In genomic region chr9:21974542-21975409, GRCh38 we compare ENCODE assay signal across 8 cellular contexts. TPM values are rescaled to one million over a fixed set of nuclear protein-coding genes. Genes with fewer than 3 reads are reported as not detected.
DNase-seq lines count a peak whose midpoint lies in the region; ATAC-seq, FAIRE-seq and TF ChIP-seq lines count a peak whose summit lies in the region.

No MANE protein-coding gene starts in this region.

- H3K36me3 ChIP-seq in CD4-positive, CD25-positive, alpha-beta regulatory T cell (ENCODE audit: control insufficient read depth, insufficient read depth, low read length) = no peaks in the 10 kb centered on the region
- no peaks in the 10 kb centered on the region for H3K36me3 ChIP-seq in Peyer's patch
- no peaks in the 10 kb centered on the region for H3K36me3 ChIP-seq in bronchial epithelial cell (ENCODE audit: control insufficient read depth, insufficient read depth, low read length)

- peak in 2 of 3 donors; percentile 27 to 67 for DNase-seq in CD4-positive, CD25-positive, alpha-beta regulatory T cell
- DNase-seq in Peyer's patch (peak in 2 of 3 donors; percentile 46 to 62), bronchial epithelial cell (ENCODE audit: low read depth) (peak; percentile 56), left kidney (ENCODE audit: low read depth, low spot score) (peak; percentile 70), KG1 (lab: John Stamatoyannopoulos, UW) (no peak)

- ATAC-seq in CD4-positive, CD25-positive, alpha-beta regulatory T cell (ENCODE audit: low read depth in 2 of 2) = peak; percentile 56 to 66
- ATAC-seq in GM19397 (IDR thresholded peaks at IDR 0.05; ENCODE audit: unreplicated experiment) (peak; percentile 58), HG03520 (IDR thresholded peaks at IDR 0.05; ENCODE audit: unreplicated experiment) (peak; percentile 55)
- peak; percentile 59 for ATAC-seq in stimulated activated memory B cell treated with anti-CD40 and anti-IgM and Interleukin-4, amounts not matched to agents 10 μg/mL and 1 μg/mL and 100 μg/mL, for 72 hours

- peak overlapping the region in 1 of 3 donors; percentile 26 for H3K27ac Mint-ChIP-seq in CD4-positive, CD25-positive, alpha-beta regulatory T cell
- peak overlapping the region; percentile 54 for H3K27ac Mint-ChIP-seq in stimulated activated memory B cell treated with anti-CD40 and anti-IgM and Interleukin-4, amounts not matched to agents 10 μg/mL and 1 μg/mL and 100 μg/mL, for 72 hours

- TF ChIP-seq CTCF in Peyer's patch (IDR thresholded peaks at IDR 0.05) (no peak), bronchial epithelial cell (IDR thresholded peaks at IDR 0.05; ENCODE audit: insufficient read depth, low read length, severe bottlenecking) (no peak)

- H3K9me3 Mint-ChIP-seq in CD4-positive, CD25-positive, alpha-beta regulatory T cell = peaks cover 1 to 19% (median 8%) of the 10 kb centered on the region in 7 donors
- peaks cover 2% of the 10 kb centered on the region for H3K9me3 Mint-ChIP-seq in stimulated activated memory B cell treated with anti-CD40 and anti-IgM and Interleukin-4, amounts not matched to agents 10 μg/mL and 1 μg/mL and 100 μg/mL, for 72 hours

- peaks cover 22 to 39% (median 24%) of the 10 kb centered on the region in 4 donors for H3K4me1 Mint-ChIP-seq in CD4-positive, CD25-positive, alpha-beta regulatory T cell
- peaks cover 28% of the 10 kb centered on the region for H3K4me1 Mint-ChIP-seq in stimulated activated memory B cell treated with anti-CD40 and anti-IgM and Interleukin-4, amounts not matched to agents 10 μg/mL and 1 μg/mL and 100 μg/mL, for 72 hours

- no peak overlapping the region for H3K27ac ChIP-seq in CD4-positive, CD25-positive, alpha-beta regulatory T cell (ENCODE audit: insufficient read depth, low read length, poor library complexity, severe bottlenecking)
- H3K27ac ChIP-seq in Peyer's patch = no peak overlapping the region

- TF ChIP-seq POLR2A in Peyer's patch (IDR thresholded peaks at IDR 0.05) = no peak

- peaks cover 92% of the 10 kb centered on the region for H3K27me3 Mint-ChIP-seq in CD4-positive, CD25-positive, alpha-beta regulatory T cell
- H3K27me3 Mint-ChIP-seq in stimulated activated memory B cell treated with anti-CD40 and anti-IgM and Interleukin-4, amounts not matched to agents 10 μg/mL and 1 μg/mL and 100 μg/mL, for 72 hours = peaks cover 95% of the 10 kb centered on the region

- peak overlapping the region; percentile 34 for H3K4me3 ChIP-seq in CD4-positive, CD25-positive, alpha-beta regulatory T cell (ENCODE audit: low read depth, low read length)
- peak overlapping the region; percentile 16 to 57 (median 50) for H3K4me3 ChIP-seq in Peyer's patch
- peak overlapping the region; percentile 57 for H3K4me3 ChIP-seq in bronchial epithelial cell (ENCODE audit: low read depth, low read length)

- no peak for FAIRE-seq in bronchial epithelial cell (lab: Jason Lieb, UNC)

- H3K4me1 ChIP-seq in CD4-positive, CD25-positive, alpha-beta regulatory T cell (ENCODE audit: control insufficient read depth, insufficient read depth, low read length, poor library complexity, severe bottlenecking) = peaks cover 22% of the 10 kb centered on the region
- H3K4me1 ChIP-seq in Peyer's patch = peaks cover 0 to 19% (median 9%) of the 10 kb centered on the region in 4 donors

- peaks cover 5 to 9% of the 10 kb centered on the region in 2 experiments for H3K9me3 ChIP-seq in CD4-positive, CD25-positive, alpha-beta regulatory T cell (ENCODE audit: control insufficient read depth in 2 of 2, low read length in 2 of 2)
- peaks cover 0 to 8% (median 0%) of the 10 kb centered on the region in 4 donors for H3K9me3 ChIP-seq in Peyer's patch

- H3K27me3 ChIP-seq in CD4-positive, CD25-positive, alpha-beta regulatory T cell (ENCODE audit: control insufficient read depth, insufficient read depth, low read length) = peaks cover 77% of the 10 kb centered on the region
- H3K27me3 ChIP-seq in Peyer's patch = peaks cover 5 to 67% of the 10 kb centered on the region in 2 donors
- H3K27me3 ChIP-seq in bronchial epithelial cell (ENCODE audit: control insufficient read depth, insufficient read depth, low read length) = peaks cover 24% of the 10 kb centered on the region

- H3K36me3 Mint-ChIP-seq in CD4-positive, CD25-positive, alpha-beta regulatory T cell = peaks cover 7% of the 10 kb centered on the region
- H3K36me3 Mint-ChIP-seq in stimulated activated memory B cell treated with anti-CD40 and anti-IgM and Interleukin-4, amounts not matched to agents 10 μg/mL and 1 μg/mL and 100 μg/mL, for 72 hours = peaks cover 6% of the 10 kb centered on the region

- H3K4me3 Mint-ChIP-seq in CD4-positive, CD25-positive, alpha-beta regulatory T cell = peak overlapping the region; percentile 77 to 95 (median 84)
- peak overlapping the region; percentile 79 for H3K4me3 Mint-ChIP-seq in stimulated activated memory B cell treated with anti-CD40 and anti-IgM and Interleukin-4, amounts not matched to agents 10 μg/mL and 1 μg/mL and 100 μg/mL, for 72 hours

RNA-seq across cellular contexts. Expression of gene CDKN2A, which starts 19.4 kb away (rescaled TPM):
- total RNA-seq in CD4-positive, CD25-positive, alpha-beta regulatory T cell = 16.5 TPM
- polyA plus RNA-seq in CD4-positive, CD25-positive, alpha-beta regulatory T cell = 10 to 100 TPM in 3 of 4 donors, 1 to 10 TPM in 1; 9.6 to 22.5 (median 17.9) TPM
- total RNA-seq in Peyer's patch = 10 to 100 TPM in 3 of 4 donors, not detected in 1; 12.9 to 37.1 (median 20.8) TPM
- total RNA-seq in bronchial epithelial cell = 1.6 and 3.5 TPM in 2 replicates

RNA-seq across cellular contexts. Expression of gene CDKN2B-AS1, which starts 19.8 kb away (rescaled TPM):
- total RNA-seq in CD4-positive, CD25-positive, alpha-beta regulatory T cell = 0.99 TPM
- polyA plus RNA-seq in CD4-positive, CD25-positive, alpha-beta regulatory T cell = 1 to 10 TPM in 1 of 4 donors, under 1 TPM in 1, not detected in 2; 0.36 to 1.1 TPM
- total RNA-seq in Peyer's patch = 100 to 1,000 TPM in 1 of 4 donors, 10 to 100 TPM in 3; 22.7 to 129 (median 52.0) TPM
- total RNA-seq in bronchial epithelial cell = 0.53 and 1.0 TPM in 2 replicates

RNA-seq across cellular contexts. Expression of gene CDKN2B, which starts 34.3 kb away (rescaled TPM):
- total RNA-seq in CD4-positive, CD25-positive, alpha-beta regulatory T cell = 1.4 TPM
- polyA plus RNA-seq in CD4-positive, CD25-positive, alpha-beta regulatory T cell = 1 to 10 TPM in 1 of 4 donors, under 1 TPM in 3; 0.15 to 1.3 (median 0.29) TPM
- 100 to 1,000 TPM in 3 of 4 donors, 10 to 100 TPM in 1; 15.7 to 375 (median 228) TPM for total RNA-seq in Peyer's patch
- total RNA-seq in bronchial epithelial cell = 29.2 and 64.0 TPM in 2 replicates

Comparison
In these comparisons a context has a peak if more than half of its experiments do, and no peak if none do; other contexts are left out.
1. RNA of gene CDKN2B-AS1, which starts 19.8 kb away (total RNA-seq): 22.7 to 129 TPM in Peyer's patch; 0.99 TPM in CD4-positive, CD25-positive, alpha-beta regulatory T cell (single experiment) and 0.53 to 1.0 TPM in bronchial epithelial cell; every median in the first group is over 10 times any median in the second.
2. Peak in every context shown above with its lines, with median percentiles within 50 percentile points of each other: ATAC-seq and H3K4me3 ChIP-seq.